Comparison of ENCODE assay signal across 9 cellular contexts in genomic region chr14:24006497-24006871, GRCh38. TPM values are rescaled to one million over a fixed set of nuclear protein-coding genes. Genes with fewer than 3 reads are reported as not detected.
DNase-seq lines count a peak whose midpoint lies in the region; ATAC-seq and TF ChIP-seq lines count a peak whose summit lies in the region.
"Not testable (repeated sequence)": the region's sequence is repeated elsewhere in the genome, so short reads cannot be mapped to it uniquely, and the experiment has no call there.
"Had no signal": no experiment of that assay in that cellular context is flagged by ENCODE, and none has a peak within 500 bp of the region (broad histone marks: within the 10 kb centered on the region; RNA-seq: fewer than 3 reads in every experiment).

No MANE protein-coding gene starts in this region.

- H3K36me3 ChIP-seq in Peyer's patch; osteoblast (ENCODE audit: insufficient read depth, low read length); transverse colon: not testable (repeated sequence)

- ATAC-seq in GM21381 (IDR thresholded peaks at IDR 0.05; ENCODE audit: unreplicated experiment) (peak; percentile 40), HG03045 (IDR thresholded peaks at IDR 0.05; ENCODE audit: unreplicated experiment) (peak; percentile 51), Right ventricle myocardium superior (ENCODE audit: poor library complexity) (peak; percentile 54)

- H2AFZ ChIP-seq in osteoblast (ENCODE audit: low read length): peak overlapping the region; percentile 86

- H3K79me2 ChIP-seq in osteoblast (ENCODE audit: insufficient read depth, low read length): not testable (repeated sequence)

- H4K20me1 ChIP-seq in osteoblast (ENCODE audit: insufficient read depth, low read length): not testable (repeated sequence)

- not testable (repeated sequence) for H3K4me1 ChIP-seq in Peyer's patch; osteoblast (ENCODE audit: insufficient read depth, low read length); transverse colon

- TF ChIP-seq CTCF in Peyer's patch (IDR thresholded peaks at IDR 0.05); astrocyte of the cerebellum (IDR thresholded peaks at IDR 0.05; ENCODE audit: low read depth, low read length, missing control alignments); osteoblast (IDR thresholded peaks at IDR 0.05; ENCODE audit: extremely low read depth, low read depth, low read length); transverse colon (IDR thresholded peaks at IDR 0.05): not testable (repeated sequence)

- H3K9me3 ChIP-seq in Peyer's patch; osteoblast (ENCODE audit: low read depth, low read length); transverse colon: not testable (repeated sequence)

- in situ Hi-C loops in astrocyte of the cerebellum (cut with HindIII; ENCODE audit: low sequenced_read_pairs); transverse colon (cut with MboI; ENCODE audit: low pct_ligation_motif_present in 1 of 4, low pct_unique_long_range_greater_than_20kb in 1 of 4, low sequenced_read_pairs in 3 of 4): not testable (repeated sequence)

- H3K27ac ChIP-seq in Peyer's patch (peak overlapping the region in 2 of 4 donors; percentile 64 to 77), transverse colon (peak overlapping the region in 3 of 4 donors; percentile 56 to 73 (median 61))
- not testable (repeated sequence) for H3K27ac ChIP-seq in osteoblast (ENCODE audit: low read depth, low read length)

- TF ChIP-seq EP300 in transverse colon (IDR thresholded peaks at IDR 0.05; ENCODE audit: low read depth): not testable (repeated sequence)

- DNase-seq in DMS79 treated with DMSO at 0.1 percent for 48 hours (lab: John Stamatoyannopoulos, UW): peak; percentile 58
- DNase-seq in Peyer's patch; astrocyte of the cerebellum (ENCODE audit: low read depth); Right ventricle myocardium superior; osteoblast (ENCODE audit: insufficient read length, low spot score, missing footprints); transverse colon: not testable (repeated sequence)

- 4% methylated on average over 3 of the region's 18 CpGs; no CpG with 5 or more reads in 1 of the 2 donors for WGBS in transverse colon (ENCODE audit: low coverage in 1 of 2), 2 donors

- H3K4me3 ChIP-seq in Peyer's patch (peak overlapping the region; percentile 31 to 48 (median 44)), astrocyte of the cerebellum (ENCODE audit: low read depth, low read length) (peak overlapping the region; percentile 29), osteoblast (ENCODE audit: insufficient read depth, low read length) (peak overlapping the region; percentile 66), transverse colon (peak overlapping the region in 3 of 4 donors; percentile 40 to 45 (median 41))

- H3K4me2 ChIP-seq in osteoblast (ENCODE audit: insufficient read depth, low read length): peak overlapping the region; percentile 74

- TF ChIP-seq POLR2A in Peyer's patch (IDR thresholded peaks at IDR 0.05); transverse colon (IDR thresholded peaks at IDR 0.05): not testable (repeated sequence)

- H3K27me3 ChIP-seq in Peyer's patch; osteoblast (ENCODE audit: insufficient read depth, low read length); transverse colon: not testable (repeated sequence)

- intact Hi-C loops in Right ventricle myocardium superior (cut with DNase I); transverse colon (cut with DNase I; ENCODE audit: low total_unique reads): not testable (repeated sequence)

RNA-seq across cellular contexts. Expression of gene DHRS4L2, which starts 17.8 kb away (rescaled TPM):
- total RNA-seq in Peyer's patch (10 to 100 TPM; 23.1 to 36.1 (median 30.8) TPM), Right ventricle myocardium superior (17.7 TPM), osteoblast (9.0 and 9.7 TPM in 2 replicates), transverse colon (10 to 100 TPM; 18.1 to 38.9 (median 27.6) TPM)

RNA-seq across cellular contexts. Expression of gene CARMIL3, which starts 45.3 kb away (rescaled TPM):
- total RNA-seq in Peyer's patch (1 to 10 TPM; 1.3 to 5.8 (median 2.8) TPM), Right ventricle myocardium superior (0.08 TPM), osteoblast (not detected in 2 replicates), transverse colon (1 to 10 TPM in 3 of 4 donors, under 1 TPM in 1; 0.20 to 4.1 (median 3.0) TPM)
- total RNA-seq: M059J had no signal

RNA-seq across cellular contexts. Expression of gene DHRS4, which starts 52.9 kb away (rescaled TPM):
- total RNA-seq in Peyer's patch (10 to 100 TPM; 52.8 to 77.9 (median 62.4) TPM), Right ventricle myocardium superior (28.1 TPM), osteoblast (31.5 and 36.5 TPM in 2 replicates), transverse colon (10 to 100 TPM; 29.9 to 54.9 (median 42.6) TPM)
